ENCODE assay signal across 15 cellular contexts in genomic region chr13:84648069-84648640, GRCh38.
DNase-seq lines count a peak whose midpoint lies in the region; ATAC-seq and TF ChIP-seq lines count a peak whose summit lies in the region.
"Had no signal": no experiment of that assay in that cellular context is flagged by ENCODE, and none has a peak within 500 bp of the region (broad histone marks: within the 10 kb centered on the region; RNA-seq: fewer than 3 reads in every experiment).

No MANE protein-coding gene starts in this region.

- no peak overlapping the region for H2AFZ ChIP-seq in hepatocyte

- CTCF ChIA-PET in AG04450 (lab: Charles Lee) (no interaction called here), RWPE1 (lab: Yijun Ruan, JAX) (interaction anchor here (0.7 to 0.8 kb wide), 4 partner anchors 69 to 1401 kb away, joined by 3 to 4 read pairs (median 3); no protein-coding TSS in a partner anchor)

- no peaks in the 10 kb centered on the region for H4K20me1 ChIP-seq in hepatocyte (ENCODE audit: insufficient read depth, poor library complexity, severe bottlenecking)

- H3K4me3 ChIP-seq in AG04450 (ENCODE audit: low read depth, low read length) (no peak overlapping the region), hepatocyte (no peak overlapping the region)
- H3K4me3 ChIP-seq: lung had no signal

- H3K9me3 ChIP-seq in AG04450 (ENCODE audit: control insufficient read depth, insufficient read depth, low read length) (no peaks in the 10 kb centered on the region), hepatocyte (ENCODE audit: low read depth) (no peaks in the 10 kb centered on the region)

- no peak overlapping the region for H3K27ac Mint-ChIP-seq in effector memory CD8-positive, alpha-beta T cell
- H3K27ac Mint-ChIP-seq: activated CD8-positive, alpha-beta memory T cell treated with anti-CD3 and anti-CD28 coated beads, Interleukin-2, amount 10 ng/mL, durations not matched to agents 7 days and 5 days had no signal

- TF ChIP-seq CTCF in AG04450 (IDR thresholded peaks at IDR 0.05; ENCODE audit: low read depth, low read length) (0 out of 2 replicates have a peak, but pooled peaks have one; percentile 14), RWPE1 (conservative IDR thresholded peaks at IDR 0.05; ENCODE audit: low read depth) (peak; percentile 54), hepatocyte (IDR thresholded peaks at IDR 0.05; ENCODE audit: poor library complexity) (peak; percentile 36)

- no peaks in the 10 kb centered on the region for H3K9me3 Mint-ChIP-seq in effector memory CD8-positive, alpha-beta T cell

- no peaks in the 10 kb centered on the region for H3K27me3 Mint-ChIP-seq in effector memory CD8-positive, alpha-beta T cell
- H3K27me3 Mint-ChIP-seq: activated CD8-positive, alpha-beta memory T cell treated with anti-CD3 and anti-CD28 coated beads, Interleukin-2, amount 10 ng/mL, durations not matched to agents 7 days and 5 days had no signal

- H3K27me3 ChIP-seq in AG04450 (ENCODE audit: control insufficient read depth, insufficient read depth, low read length) (no peaks in the 10 kb centered on the region), hepatocyte (no peaks in the 10 kb centered on the region)

- H3K4me2 ChIP-seq in hepatocyte = no peak overlapping the region

- H3K27ac ChIP-seq in AG04450 (ENCODE audit: low read depth, low read length) (no peak overlapping the region), RWPE1 (no peak overlapping the region), hepatocyte (no peak overlapping the region)

- no peaks in the 10 kb centered on the region for H3K4me1 ChIP-seq in hepatocyte (ENCODE audit: insufficient read depth)

- no peak overlapping the region for H3K4me3 Mint-ChIP-seq in effector memory CD8-positive, alpha-beta T cell
- H3K4me3 Mint-ChIP-seq: activated CD8-positive, alpha-beta memory T cell treated with anti-CD3 and anti-CD28 coated beads, Interleukin-2, amount 10 ng/mL, durations not matched to agents 7 days and 5 days had no signal

- no peaks in the 10 kb centered on the region for H3K36me3 Mint-ChIP-seq in effector memory CD8-positive, alpha-beta T cell (ENCODE audit: insufficient read depth)
- H3K36me3 Mint-ChIP-seq: activated CD8-positive, alpha-beta memory T cell treated with anti-CD3 and anti-CD28 coated beads, Interleukin-2, amount 10 ng/mL, durations not matched to agents 7 days and 5 days had no signal

- WGBS in hepatocyte (ENCODE audit: low lambda C conversion rate, missing lambda C conversion rate) = 58% methylated on average over 2 of the region's 2 CpGs

- no peak for DNase-seq in AG04450 (ENCODE audit: low read depth, low spot score)
- DNase-seq in ELR (ENCODE audit: low read depth) = peak; percentile 40
- DNase-seq in RWPE1 (ENCODE audit: low spot score) = no peak
- no peak for DNase-seq in hepatocyte (ENCODE audit: low spot score)
- no peak for DNase-seq in mesenteric fat pad (ENCODE audit: low spot score)
- DNase-seq in effector memory CD8-positive, alpha-beta T cell = no peak
- no peak for DNase-seq in cerebellar cortex (ENCODE audit: low spot score)
- DNase-seq: activated CD8-positive, alpha-beta memory T cell treated with anti-CD3 and anti-CD28 coated beads, Interleukin-2, amount 10 ng/mL, durations not matched to agents 7 days and 5 days; activated naive CD4-positive, alpha-beta T cell treated with Interleukin-2 at 50 U/mL for 16 hours; caudate nucleus; COR-L47; NCI-H1105 treated with DMSO at 0.1 percent for 48 hours; NCI-H774 had no signal

- no peak for ATAC-seq in HG02981 (IDR thresholded peaks at IDR 0.05; ENCODE audit: unreplicated experiment)
- ATAC-seq in effector memory CD8-positive, alpha-beta T cell (replicated peaks) = no peak
- ATAC-seq: activated CD8-positive, alpha-beta memory T cell treated with anti-CD3 and anti-CD28 coated beads, Interleukin-2, amount 10 ng/mL, durations not matched to agents 7 days and 5 days had no signal

- POLR2A ChIA-PET in AG04450 (lab: Yijun Ruan, JAX) = no interaction called here
- POLR2A ChIA-PET in RWPE1 (lab: Yijun Ruan, JAX; ENCODE audit: low non-redundant PET) = no interaction called here

- H3K9me2 ChIP-seq in hepatocyte (replicated peaks; ENCODE audit: insufficient read depth) = no peaks in the 10 kb centered on the region

- H3K4me1 Mint-ChIP-seq in effector memory CD8-positive, alpha-beta T cell (ENCODE audit: low read depth in 2 of 2) = no peaks in the 10 kb centered on the region
- H3K4me1 Mint-ChIP-seq: activated CD8-positive, alpha-beta memory T cell treated with anti-CD3 and anti-CD28 coated beads, Interleukin-2, amount 10 ng/mL, durations not matched to agents 7 days and 5 days had no signal

- H3K79me2 ChIP-seq in hepatocyte = no peaks in the 10 kb centered on the region

- H3K36me3 ChIP-seq in hepatocyte (replicated peaks; ENCODE audit: insufficient read depth, low read depth) = no peaks in the 10 kb centered on the region
